ENCODE assay signal across 8 cellular contexts in genomic region chr1:159071970-159072582, GRCh38. TPM values are rescaled to one million over a fixed set of nuclear protein-coding genes. Genes with fewer than 3 reads are reported as not detected.
DNase-seq lines count a peak whose midpoint lies in the region; ATAC-seq and TF ChIP-seq lines count a peak whose summit lies in the region.

No MANE protein-coding gene starts in this region.

- H3K27me3 ChIP-seq in adrenal gland: no peaks in the 10 kb centered on the region

- ATAC-seq in left cardiac atrium (peak; percentile 46 to 71), sciatic nerve (peak; percentile 83), HG03139 (IDR thresholded peaks at IDR 0.05; ENCODE audit: unreplicated experiment) (no peak)

- no peak for TF ChIP-seq POLR2A in adrenal gland (IDR thresholded peaks at IDR 0.05)

- TF ChIP-seq CTCF in GM13976 (IDR thresholded peaks at IDR 0.05; ENCODE audit: borderline replicate concordance, control extremely low read depth, extremely low read depth, insufficient read depth, missing control alignments): peak; percentile 54
- TF ChIP-seq CTCF in adrenal gland (IDR thresholded peaks at IDR 0.05): peak; percentile 43 to 80 (median 77)

- DNase-seq in AG08395 (ENCODE audit: low spot score): peak; percentile 78
- peak; percentile 29 for DNase-seq in GM13976 (ENCODE audit: low spot score)
- peak; percentile 14 for DNase-seq in NCI-H226
- no peak for DNase-seq in adrenal gland
- no peak for DNase-seq in left cardiac atrium
- no peak for DNase-seq in sciatic nerve (ENCODE audit: low spot score)
- DNase-seq in T1000 (lab: John Stamatoyannopoulos, UW): no peak

- H3K27ac ChIP-seq in adrenal gland: no peak overlapping the region

- intact Hi-C loops in adrenal gland (cut with DNase I): loop anchor here in 1 of 2 donors (5.0 kb wide), 2 partner anchors 75 to 865 kb away; no protein-coding TSS in a partner anchor
- intact Hi-C loops in left cardiac atrium (cut with DNase I): loop anchor here in 1 of 2 donors (10.0 kb wide), 2 partner anchors 867 to 1107 kb away; no protein-coding TSS in a partner anchor
- intact Hi-C loops in sciatic nerve (cut with DNase I): no loop called here

- no peaks in the 10 kb centered on the region for H3K36me3 ChIP-seq in adrenal gland (replicated peaks in 1 of 2)

- H3K9me3 ChIP-seq in adrenal gland (replicated peaks in 1 of 3): no peaks in the 10 kb centered on the region

- H3K4me1 ChIP-seq in adrenal gland (replicated peaks in 1 of 2): peaks cover 0 to 17% of the 10 kb centered on the region in 2 donors

- H3K4me3 ChIP-seq in adrenal gland: no peak overlapping the region

- in situ Hi-C loops in GM13976 (cut with MboI; ENCODE audit: low sequenced_read_pairs, unreplicated experiment): loop anchor here (5.0 kb wide), 1 partner anchor 60 kb away; no protein-coding TSS in a partner anchor

RNA-seq across cellular contexts. Expression of gene AIM2, which starts 4.5 kb away (rescaled TPM):
- 1 to 10 TPM in 3 of 8 donors, under 1 TPM in 4, not detected in 1; 0.27 to 1.3 (median 0.68) TPM for total RNA-seq in adrenal gland
- polyA plus RNA-seq in adrenal gland: under 1 TPM; 0.17 to 0.72 (median 0.57) TPM
- under 1 TPM; 0.50 to 0.76 TPM for total RNA-seq in left cardiac atrium
- 1.5 TPM for total RNA-seq in sciatic nerve

Comparison
In these comparisons a context has a peak if more than half of its experiments do, and no peak if none do; other contexts are left out.
1. DNase-seq: peak in AG08395 (single experiment), GM13976 (single experiment) and NCI-H226 (single experiment); none in adrenal gland (0 of 7), left cardiac atrium (single experiment), sciatic nerve (single experiment) and T1000 (single experiment).